Comparison of ENCODE assay signal across 8 cellular contexts in genomic region chr2:239400907-239401449, GRCh38. TPM values are rescaled to one million over a fixed set of nuclear protein-coding genes. Genes with fewer than 3 reads are reported as not detected.
DNase-seq lines count a peak whose midpoint lies in the region; ATAC-seq and TF ChIP-seq lines count a peak whose summit lies in the region.

Gene HDAC4, minus strand, starts transcription at chr2:239401020. Its CDS starts 48,321 bp downstream, at chr2:239352699.

- peaks cover 5% of the 10 kb centered on the region for H3K36me3 Mint-ChIP-seq in activated CD4-positive, alpha-beta memory T cell treated with anti-CD3 and anti-CD28 coated beads for 36 hours

- POLR2A ChIA-PET in activated CD4-positive, alpha-beta memory T cell treated with anti-CD3 and anti-CD28 coated beads for 36 hours (lab: Charles Lee): interaction anchor here (0.6 to 1.3 kb wide), 19 partner anchors 9 to 545 kb away, joined by 3 to 16 read pairs (median 3); no protein-coding TSS in a partner anchor

- H3K27ac ChIP-seq in left lung: peak within 1 kb of the TSS; percentile 98 to 99

- no peaks in the 10 kb centered on the region for H3K9me3 ChIP-seq in left lung

- H3K4me1 ChIP-seq in left lung: peaks cover 17 to 38% of the 10 kb centered on the region in 2 donors

- peak; percentile 90 to 100 (median 100) for DNase-seq in C1 segment of cervical spinal cord (lab: John Stamatoyannopoulos, UW)
- peak; percentile 99 for DNase-seq in HK-2 (ENCODE audit: unreplicated experiment)
- DNase-seq in NCI-H82 treated with DMSO at 0.1 percent for 48 hours (lab: John Stamatoyannopoulos, UW; ENCODE audit: unreplicated experiment): peak; percentile 96
- peak; percentile 99 for DNase-seq in activated CD4-positive, alpha-beta memory T cell treated with anti-CD3 and anti-CD28 coated beads for 36 hours
- DNase-seq in dermis microvascular lymphatic vessel endothelial cell (ENCODE audit: low read depth in 2 of 2): peak; percentile 95 to 99
- DNase-seq in left lung: peak; percentile 99 to 100
- peak; percentile 99 for DNase-seq in stimulated activated CD4-positive, alpha-beta T cell treated with anti-CD3 and anti-CD28 coated beads, Interleukin-2, amount 100 ng/mL, for 4 hours (ENCODE audit: low read depth)

- CTCF ChIA-PET in activated CD4-positive, alpha-beta memory T cell treated with anti-CD3 and anti-CD28 coated beads for 36 hours (lab: Charles Lee): interaction anchor here (0.6 to 0.8 kb wide), 3 partner anchors 20 to 620 kb away, joined by 3 to 5 read pairs (median 4); no protein-coding TSS in a partner anchor

- H3K27ac Mint-ChIP-seq in activated CD4-positive, alpha-beta memory T cell treated with anti-CD3 and anti-CD28 coated beads for 36 hours: peak within 1 kb of the TSS; percentile 97

- no peaks in the 10 kb centered on the region for H3K27me3 Mint-ChIP-seq in activated CD4-positive, alpha-beta memory T cell treated with anti-CD3 and anti-CD28 coated beads for 36 hours

- ATAC-seq in GM19455 (IDR thresholded peaks at IDR 0.05; ENCODE audit: unreplicated experiment) (peak; percentile 90), left lung (peak; percentile 96)

- H3K4me1 Mint-ChIP-seq in activated CD4-positive, alpha-beta memory T cell treated with anti-CD3 and anti-CD28 coated beads for 36 hours (ENCODE audit: low read depth): peaks cover 35% of the 10 kb centered on the region

- H3K4me3 ChIP-seq in left lung: peak within 1 kb of the TSS; percentile 64 to 70

- peak within 1 kb of the TSS; percentile 89 for H3K4me3 Mint-ChIP-seq in activated CD4-positive, alpha-beta memory T cell treated with anti-CD3 and anti-CD28 coated beads for 36 hours

- intact Hi-C loops in activated CD4-positive, alpha-beta memory T cell treated with anti-CD3 and anti-CD28 coated beads for 36 hours (cut with micrococcal nuclease): loop anchor here (1.0 to 10.0 kb wide), 5 partner anchors 20 to 1164 kb away; partner anchors contain the start of genes DUSP28, NDUFA10 and RNPEPL1
- intact Hi-C loops in left lung (cut with DNase I): no loop called here

- H3K27me3 ChIP-seq in left lung: no peaks in the 10 kb centered on the region

- H3K9me3 Mint-ChIP-seq in activated CD4-positive, alpha-beta memory T cell treated with anti-CD3 and anti-CD28 coated beads for 36 hours: no peaks in the 10 kb centered on the region

- no peak for TF ChIP-seq CTCF in left lung (IDR thresholded peaks at IDR 0.05)

- H3K36me3 ChIP-seq in left lung: no peaks in the 10 kb centered on the region

RNA-seq across cellular contexts. Expression of gene HDAC4, which starts in this region (rescaled TPM):
- total RNA-seq in activated CD4-positive, alpha-beta memory T cell treated with anti-CD3 and anti-CD28 coated beads for 36 hours: 10 to 100 TPM; 30.0 to 35.8 TPM
- total RNA-seq in dermis microvascular lymphatic vessel endothelial cell (10.4 and 12.3 TPM in 2 replicates), left lung (10 to 100 TPM; 31.8 to 36.8 TPM)

Comparison
In these comparisons a context has a peak if more than half of its experiments do, and no peak if none do; other contexts are left out.
1. Peak in every context shown above with its lines: DNase-seq, ATAC-seq, H3K4me3 ChIP-seq and H3K27ac ChIP-seq.